Comparison of ENCODE assay signal across 1 cellular context in the genomic region with DNA sequence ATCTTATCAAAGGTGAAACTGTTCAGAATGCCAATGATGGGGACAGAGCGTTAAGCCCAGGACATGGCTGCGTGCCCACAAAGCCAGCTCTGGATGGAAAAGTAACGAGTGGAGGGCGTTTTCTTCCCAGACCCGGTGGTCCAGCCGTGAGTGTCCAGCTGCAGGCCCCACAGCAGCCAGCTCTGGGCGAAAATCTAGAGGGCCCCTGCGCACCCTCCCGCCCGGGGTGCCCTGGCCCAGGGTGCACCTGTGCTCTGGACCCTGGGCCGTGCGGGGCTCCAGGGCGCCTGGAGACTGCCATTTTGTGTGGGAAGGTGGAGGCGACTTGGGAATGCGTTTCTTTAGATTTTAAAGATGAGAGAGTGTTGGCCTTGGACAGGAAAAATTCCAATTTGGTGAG.
TF ChIP-seq lines count a peak whose summit lies in the region.

No MANE protein-coding gene starts in this region.

TF ChIP-seq in H1, 55 proteins besides CTCF, POLR2A, EP300 and RAD21:
- TF ChIP-seq CBX8 (IDR thresholded peaks at IDR 0.05; ENCODE audit: borderline replicate concordance, low read depth, low read length): no peak
- no peak for TF ChIP-seq GABPA (IDR thresholded peaks at IDR 0.05; ENCODE audit: borderline replicate concordance, insufficient read depth, low read length)
- no peak for TF ChIP-seq POU5F1 (IDR thresholded peaks at IDR 0.05; ENCODE audit: low read depth, low read length)
- no peak for TF ChIP-seq SRF (IDR thresholded peaks at IDR 0.05; ENCODE audit: low read depth, low read length)
- no peak for TF ChIP-seq SP2 (IDR thresholded peaks at IDR 0.05; ENCODE audit: low read length)
- TF ChIP-seq KDM1A (IDR thresholded peaks at IDR 0.05; ENCODE audit: borderline replicate concordance, low read length): no peak
- TF ChIP-seq, protein P1, sequence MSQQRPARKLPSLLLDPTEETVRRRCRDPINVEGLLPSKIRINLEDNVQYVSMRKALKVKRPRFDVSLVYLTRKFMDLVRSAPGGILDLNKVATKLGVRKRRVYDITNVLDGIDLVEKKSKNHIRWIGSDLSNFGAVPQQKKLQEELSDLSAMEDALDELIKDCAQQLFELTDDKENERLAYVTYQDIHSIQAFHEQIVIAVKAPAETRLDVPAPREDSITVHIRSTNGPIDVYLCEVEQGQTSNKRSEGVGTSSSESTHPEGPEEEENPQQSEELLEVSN (IDR thresholded peaks at IDR 0.05): no peak
